ENCODE assay signal across 13 cellular contexts in the genomic region with DNA sequence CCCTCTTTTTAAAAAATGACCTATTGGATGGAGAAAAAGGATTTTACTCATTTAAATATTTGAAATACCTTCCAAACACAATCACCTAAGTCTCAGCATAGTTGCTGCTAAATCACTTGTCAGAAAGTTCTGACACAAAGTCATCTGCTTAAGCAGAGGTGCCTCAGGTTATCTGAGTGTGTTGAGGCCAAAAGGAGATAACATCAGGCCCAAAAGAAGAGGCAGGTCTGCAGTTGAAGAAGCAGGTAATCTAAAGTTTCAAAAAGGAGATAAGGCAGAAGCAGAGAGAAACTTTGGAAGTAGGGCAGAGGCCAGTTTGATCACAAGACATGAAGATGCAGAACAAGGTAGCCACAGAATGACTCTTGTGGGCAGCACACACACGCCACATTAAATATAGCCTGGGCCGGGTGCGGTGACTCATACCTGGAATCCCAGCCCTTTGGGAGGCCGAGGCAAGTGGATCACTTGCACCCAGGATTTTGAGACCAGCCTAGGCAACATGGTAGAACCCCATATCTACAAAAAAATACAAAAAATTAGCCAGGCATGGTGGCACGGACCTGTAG.
DNase-seq lines count a peak whose midpoint lies in the region; ATAC-seq lines count a peak whose summit lies in the region.
"Had no signal": no experiment of that assay in that cellular context is flagged by ENCODE, and none has a peak within 500 bp of the region (broad histone marks: within the 10 kb centered on the region; RNA-seq: fewer than 3 reads in every experiment).

No MANE protein-coding gene starts in this region.

- ATAC-seq in GM18499 (IDR thresholded peaks at IDR 0.05; ENCODE audit: insufficient read depth, unreplicated experiment) = peak; percentile 54
- ATAC-seq in GM21360 (IDR thresholded peaks at IDR 0.05; ENCODE audit: unreplicated experiment) = peak; percentile 73
- peak; percentile 74 for ATAC-seq in HG02973 (IDR thresholded peaks at IDR 0.05; ENCODE audit: unreplicated experiment)

- DNase-seq in HT1080 (ENCODE audit: low read depth) (peak; percentile 23), dedifferentiated amniotic fluid mesenchymal stem cell (ENCODE audit: extremely low spot score) (no peak), NCI-H1436 treated with DMSO at 0.1 percent for 48 hours (lab: John Stamatoyannopoulos, UW) (no peak), COR-L47 (lab: John Stamatoyannopoulos, UW) (no peak)
- DNase-seq in activated effector memory CD4-positive, alpha-beta T cell treated with Interleukin-2 at 50 U/mL for 16 hours = no peak
- DNase-seq: erythroblast, Karpas-422, mammary epithelial cell, NCI-H510A, SHP77 treated with DMSO at 0.1 percent for 48 hours had no signal
